Comparison of ENCODE assay signal across 18 cellular contexts in the genomic region with DNA sequence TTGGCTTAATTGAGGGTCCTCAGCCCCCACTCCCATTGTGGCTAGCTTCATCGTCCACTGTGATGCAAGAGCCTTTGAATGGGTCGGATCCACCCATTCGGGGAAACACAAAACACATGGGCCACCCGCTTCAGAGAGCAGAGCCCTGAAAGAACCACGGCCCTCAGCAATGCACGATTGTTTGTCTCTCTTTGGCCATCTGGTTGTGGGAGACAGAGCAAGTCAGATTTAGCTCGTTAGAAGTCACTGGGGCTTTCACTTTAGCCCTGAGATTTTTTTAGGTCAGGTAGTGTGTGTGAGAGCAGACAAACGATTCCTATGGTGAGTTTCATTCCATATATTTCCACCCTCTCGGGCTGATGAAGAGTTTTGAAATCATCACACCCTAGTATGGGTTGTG. TPM values are rescaled to one million over a fixed set of nuclear protein-coding genes. Genes with fewer than 3 reads are reported as not detected.
DNase-seq lines count a peak whose midpoint lies in the region; ATAC-seq, FAIRE-seq and TF ChIP-seq lines count a peak whose summit lies in the region.
"Had no signal": no experiment of that assay in that cellular context is flagged by ENCODE, and none has a peak within 500 bp of the region (broad histone marks: within the 10 kb centered on the region; RNA-seq: fewer than 3 reads in every experiment).

No MANE protein-coding gene starts in this region.

- TF ChIP-seq EP300 in K562 (IDR thresholded peaks at IDR 0.05; ENCODE audit: low read length) (no peak), esophagus muscularis mucosa (IDR thresholded peaks at IDR 0.05) (no peak)

- H3K27ac ChIP-seq in KMS-11 (peak overlapping the region; percentile 94), K562 (ENCODE audit: extremely low read depth, low read depth, low read length) (peak overlapping the region; percentile 32; the same call in 1 of the 3 replicates), mesenchymal stem cell (ENCODE audit: low read length, poor library complexity, severe bottlenecking) (no peak overlapping the region), smooth muscle cell (ENCODE audit: low read depth) (peak overlapping the region; percentile 94), esophagus muscularis mucosa (replicated peaks in 1 of 4) (no peak overlapping the region)
- H3K27ac ChIP-seq: C4-2B had no signal

- H3K23ac ChIP-seq in mesenchymal stem cell (ENCODE audit: low read length in 2 of 2): no peak overlapping the region

- H2BK5ac ChIP-seq in mesenchymal stem cell (ENCODE audit: low read depth, low read length, poor library complexity, severe bottlenecking): no peak overlapping the region

- H3K9me3 Mint-ChIP-seq in activated T-cell treated with anti-CD3 and anti-CD28 coated beads, Interleukin-2, amount 50 U/mL, for 4 hours: no peaks in the 10 kb centered on the region
- H3K9me3 Mint-ChIP-seq: CD4-positive, alpha-beta memory T cell had no signal

- no peak overlapping the region for H3K4ac ChIP-seq in mesenchymal stem cell (ENCODE audit: low read depth in 1 of 2, low read length in 2 of 2)

- DNase-seq in K562 (ENCODE audit: extremely low read depth in 1 of 4, low spot score in 3 of 4) (peak in 1 of 4 experiments; percentile 34), mesenchymal stem cell (no peak), smooth muscle cell (lab: John Stamatoyannopoulos, UW; ENCODE audit: unreplicated experiment) (no peak), HPDE6-E6E7 (ENCODE audit: extremely low spot score) (no peak), NCI-H526 treated with DMSO at 0.1 percent for 48 hours (lab: John Stamatoyannopoulos, UW) (no peak), esophagus muscularis mucosa (ENCODE audit: extremely low spot score) (no peak)
- no peak for DNase-seq in activated T-cell treated with anti-CD3 and anti-CD28 coated beads, Interleukin-2, amount 50 U/mL, for 4 hours
- DNase-seq: BE2C; CD4-positive, alpha-beta memory T cell; DMS79; GOT3; IMR-90 had no signal

- no peaks in the 10 kb centered on the region for H3K79me1 ChIP-seq in mesenchymal stem cell (replicated peaks; ENCODE audit: low read length, poor library complexity, severe bottlenecking)

- H3K36me3 ChIP-seq in KMS-11 (ENCODE audit: insufficient read depth) (no peaks in the 10 kb centered on the region), K562 (ENCODE audit: control insufficient read depth, insufficient read depth, low read length) (no peaks in the 10 kb centered on the region), mesenchymal stem cell (ENCODE audit: control insufficient read depth in 1 of 2, insufficient read depth in 2 of 2, low read depth in 1 of 2, low read length in 2 of 2) (no peaks in the 10 kb centered on the region), smooth muscle cell (ENCODE audit: low read depth) (no peaks in the 10 kb centered on the region), esophagus muscularis mucosa (no peaks in the 10 kb centered on the region)
- H3K36me3 ChIP-seq: BE2C had no signal

- no peak for FAIRE-seq in K562 (lab: Jason Lieb, UNC)
- FAIRE-seq: GM12891 had no signal

- no peak overlapping the region for H3K18ac ChIP-seq in mesenchymal stem cell (ENCODE audit: low read depth in 1 of 2, low read length in 2 of 2)

- no peak overlapping the region for H2BK12ac ChIP-seq in mesenchymal stem cell (ENCODE audit: low read length in 2 of 2)

- no TSS peak for BruUV-seq in K562 (replicated peaks; lab: Mats Ljungman, UMichigan)

- no peaks in the 10 kb centered on the region for H3K79me2 ChIP-seq in KMS-11 (ENCODE audit: insufficient read depth, low read depth)
- no peaks in the 10 kb centered on the region for H3K79me2 ChIP-seq in K562 (ENCODE audit: control insufficient read depth, insufficient read depth, low read length)
- no peaks in the 10 kb centered on the region for H3K79me2 ChIP-seq in smooth muscle cell (ENCODE audit: low read depth)

- H2AFZ ChIP-seq in KMS-11 (ENCODE audit: low read depth): peak overlapping the region; percentile 61
- peak overlapping the region; percentile 75 for H2AFZ ChIP-seq in K562 (ENCODE audit: low read depth, low read length)
- H2AFZ ChIP-seq in mesenchymal stem cell (ENCODE audit: low read depth, low read length): no peak overlapping the region
- no peak overlapping the region for H2AFZ ChIP-seq in smooth muscle cell (ENCODE audit: low read depth)

- H3K9ac ChIP-seq in KMS-11: peak overlapping the region; percentile 77
- no peak overlapping the region; a peak in 1 of 4 replicates for H3K9ac ChIP-seq in K562 (ENCODE audit: insufficient read depth in 1 of 2, low read depth in 2 of 2, low read length in 2 of 2)
- no peak overlapping the region for H3K9ac ChIP-seq in mesenchymal stem cell (ENCODE audit: low read length)
- no peak overlapping the region for H3K9ac ChIP-seq in smooth muscle cell (ENCODE audit: low read depth)

- no peaks in the 10 kb centered on the region for H4K20me1 ChIP-seq in KMS-11 (ENCODE audit: insufficient read depth)
- no peaks in the 10 kb centered on the region for H4K20me1 ChIP-seq in K562 (replicated peaks; ENCODE audit: control insufficient read depth, insufficient read depth, low read length)
- no peaks in the 10 kb centered on the region for H4K20me1 ChIP-seq in smooth muscle cell (ENCODE audit: low read depth)

- H3K27me3 Mint-ChIP-seq in activated T-cell treated with anti-CD3 and anti-CD28 coated beads, Interleukin-2, amount 50 U/mL, for 4 hours (ENCODE audit: low read depth): peaks cover 17% of the 10 kb centered on the region

- H3K4me1 ChIP-seq in KMS-11 (ENCODE audit: low read depth, poor library complexity, severe bottlenecking): peaks cover 48% of the 10 kb centered on the region
- H3K4me1 ChIP-seq in K562 (replicated peaks in 1 of 2; ENCODE audit: control insufficient read depth in 2 of 2, insufficient read depth in 2 of 2, low read length in 2 of 2): peaks cover 45 to 61% of the 10 kb centered on the region in 2 experiments
- no peaks in the 10 kb centered on the region for H3K4me1 ChIP-seq in mesenchymal stem cell (ENCODE audit: control insufficient read depth, insufficient read depth, low read depth, low read length)
- peaks cover 29% of the 10 kb centered on the region for H3K4me1 ChIP-seq in smooth muscle cell (ENCODE audit: low read depth)
- no peaks in the 10 kb centered on the region for H3K4me1 ChIP-seq in esophagus muscularis mucosa
- H3K4me1 ChIP-seq: BE2C had no signal

- TF ChIP-seq CTCF in KMS-11 (conservative IDR thresholded peaks at IDR 0.05; ENCODE audit: low read depth, low read length): no peak
- no peak for TF ChIP-seq CTCF in K562 (IDR thresholded peaks at IDR 0.05 in 2 of 3, conservative IDR thresholded peaks at IDR 0.05 in 1 of 3; ENCODE audit: insufficient read depth in 2 of 3, low read depth in 1 of 3, low read length in 3 of 3)
- no peak for TF ChIP-seq CTCF in smooth muscle cell (IDR thresholded peaks at IDR 0.05; ENCODE audit: borderline replicate concordance, insufficient read depth, poor library complexity, severe bottlenecking)
- no peak for TF ChIP-seq CTCF in esophagus muscularis mucosa (IDR thresholded peaks at IDR 0.05)

- no peak overlapping the region for H3K4me3 Mint-ChIP-seq in activated T-cell treated with anti-CD3 and anti-CD28 coated beads, Interleukin-2, amount 50 U/mL, for 4 hours
- H3K4me3 Mint-ChIP-seq: CD4-positive, alpha-beta memory T cell had no signal

- no peak for TF ChIP-seq RAD21 in K562 (CRISPR knock-in tag; conservative IDR thresholded peaks at IDR 0.05 in 1 of 2, IDR thresholded peaks at IDR 0.05 in 1 of 2)

- H4K8ac ChIP-seq in mesenchymal stem cell (ENCODE audit: low read length): no peak overlapping the region

- TF ChIP-seq POLR2A in K562 (conservative IDR thresholded peaks at IDR 0.05) (no peak), esophagus muscularis mucosa (IDR thresholded peaks at IDR 0.05; ENCODE audit: low read depth) (no peak)

- in situ Hi-C loops in K562 (cut with MboI): no loop called here

- H3K36me3 Mint-ChIP-seq in activated T-cell treated with anti-CD3 and anti-CD28 coated beads, Interleukin-2, amount 50 U/mL, for 4 hours (ENCODE audit: insufficient read depth): no peaks in the 10 kb centered on the region
- H3K36me3 Mint-ChIP-seq: CD4-positive, alpha-beta memory T cell had no signal

- peak overlapping the region; percentile 75 for H3K4me2 ChIP-seq in KMS-11
- no peak overlapping the region for H3K4me2 ChIP-seq in K562 (ENCODE audit: insufficient read depth, low read length)
- no peak overlapping the region for H3K4me2 ChIP-seq in mesenchymal stem cell (ENCODE audit: low read length, poor library complexity, severe bottlenecking)
- H3K4me2 ChIP-seq in smooth muscle cell: peak overlapping the region; percentile 81

- no peak overlapping the region for H3K14ac ChIP-seq in mesenchymal stem cell (ENCODE audit: low read length in 2 of 2)

- no peaks in the 10 kb centered on the region for H3K4me1 Mint-ChIP-seq in activated T-cell treated with anti-CD3 and anti-CD28 coated beads, Interleukin-2, amount 50 U/mL, for 4 hours (ENCODE audit: low read depth)
- H3K4me1 Mint-ChIP-seq: CD4-positive, alpha-beta memory T cell had no signal

- peak overlapping the region; percentile 53 for H4K91ac ChIP-seq in mesenchymal stem cell (ENCODE audit: low read length)

- no peak overlapping the region for H2AK5ac ChIP-seq in mesenchymal stem cell (ENCODE audit: low read length, severe bottlenecking)

- no peaks in the 10 kb centered on the region for H3K9me3 ChIP-seq in K562 (replicated peaks; ENCODE audit: control insufficient read depth, insufficient read depth, low read depth, low read length)
- no peaks in the 10 kb centered on the region for H3K9me3 ChIP-seq in mesenchymal stem cell (ENCODE audit: control insufficient read depth, low read length)
- H3K9me3 ChIP-seq in smooth muscle cell (replicated peaks; ENCODE audit: low read depth): no peaks in the 10 kb centered on the region
- H3K9me3 ChIP-seq in esophagus muscularis mucosa: no peaks in the 10 kb centered on the region
- H3K9me3 ChIP-seq: BE2C had no signal

- no peaks in the 10 kb centered on the region for H3K9me1 ChIP-seq in K562 (ENCODE audit: control insufficient read depth, insufficient read depth, low read length)

- intact Hi-C loops in K562 (cut with micrococcal nuclease) (no loop called here), esophagus muscularis mucosa (cut with DNase I) (no loop called here)

- POLR2A ChIA-PET in K562 (lab: Yijun Ruan, JAX): interaction anchor here (1.0 to 2.5 kb wide), 4 partner anchors 11 to 176 kb away, joined by 3 to 21 read pairs (median 8); a partner anchor contains a TSS

- CTCF ChIA-PET in K562 (lab: Yijun Ruan, JAX; ENCODE audit: low intra/inter-chr PET ratio): no interaction called here

- 42% methylated on average over 9 of the region's 9 CpGs for WGBS in K562 (ENCODE audit: insufficient coverage, low coverage, missing lambda C conversion rate)
- 89% methylated on average over 9 of the region's 9 CpGs for WGBS in mesenchymal stem cell
- WGBS in smooth muscle cell (ENCODE audit: low lambda C conversion rate): 58% methylated on average over 9 of the region's 9 CpGs
- 91% methylated on average over 9 of the region's 9 CpGs for WGBS in esophagus muscularis mucosa

- H2BK120ac ChIP-seq in mesenchymal stem cell (ENCODE audit: low read depth, low read length): peak overlapping the region; percentile 5

- H2BK15ac ChIP-seq in mesenchymal stem cell (ENCODE audit: low read depth, poor library complexity, severe bottlenecking): no peak overlapping the region

- ATAC-seq in K562: peak; percentile 15; the same call in 2 of the 3 replicates
- ATAC-seq in activated T-cell treated with anti-CD3 and anti-CD28 coated beads, Interleukin-2, amount 50 U/mL, for 4 hours: no peak
- ATAC-seq: HCT116 had no signal

- H3K4me3 ChIP-seq in KMS-11 (IDR thresholded peaks at IDR 0.05; ENCODE audit: insufficient read depth, low read depth, low read length): no peak overlapping the region
- H3K4me3 ChIP-seq in K562: no peak overlapping the region
- no peak overlapping the region for H3K4me3 ChIP-seq in mesenchymal stem cell (ENCODE audit: insufficient read depth in 1 of 2, low read depth in 1 of 2, low read length in 2 of 2)
- H3K4me3 ChIP-seq in smooth muscle cell: no peak overlapping the region
- H3K4me3 ChIP-seq in esophagus muscularis mucosa: no peak overlapping the region

- peaks cover 21% of the 10 kb centered on the region for H3F3A ChIP-seq in smooth muscle cell (ENCODE audit: low read depth)

- H3K27me3 ChIP-seq in KMS-11 (ENCODE audit: insufficient read depth, low read depth): no peaks in the 10 kb centered on the region
- H3K27me3 ChIP-seq in K562 (ENCODE audit: control insufficient read depth in 2 of 2, insufficient read depth in 2 of 2, low read length in 2 of 2): no peaks in the 10 kb centered on the region
- peaks cover 15 to 22% of the 10 kb centered on the region in 2 experiments for H3K27me3 ChIP-seq in mesenchymal stem cell (ENCODE audit: control insufficient read depth in 1 of 2, insufficient read depth in 1 of 2, low read length in 2 of 2)
- H3K27me3 ChIP-seq in smooth muscle cell (ENCODE audit: low read depth): no peaks in the 10 kb centered on the region
- H3K27me3 ChIP-seq in esophagus muscularis mucosa: no peaks in the 10 kb centered on the region

RNA-seq across cellular contexts. Expression of a gene that starts 12.9 kb away (rescaled TPM):
- total RNA-seq in K562 (2011; cell fraction: chromatin; rRNA removed; ENCODE audit: low replicate concordance): 5.0 and 10.1 TPM in 2 replicates
- total RNA-seq in K562 (2011; cell fraction: nucleolus; rRNA removed): 5.9 and 9.3 TPM in 2 replicates
- 6.6 and 7.6 TPM in 2 replicates for total RNA-seq in K562 (2011; cell fraction: nucleoplasm; rRNA removed)
- total RNA-seq in K562 (2014; rRNA removed) (3.5 and 3.9 TPM in 2 replicates), K562 (2014; rRNA removed; fragmentation: Illumina TruSeq; extraction: Trizol) (2.0 and 2.3 TPM in 2 replicates), K562 (2015; rRNA removed; fragmentation: Illumina TruSeq; extraction: Trizol) (3.0 and 3.2 TPM in 2 replicates), K562 (2021) (4.9 and 5.1 TPM in 2 replicates), smooth muscle cell (222 and 313 TPM in 2 replicates), esophagus muscularis mucosa (100 to 1,000 TPM; 134 to 256 (median 145) TPM)
- polyA plus RNA-seq in K562 (2011; rRNA removed) (0.72 and 1.7 TPM in 2 replicates), K562 (2014; fragmentation: Illumina TruSeq; extraction: Trizol) (3.2 TPM in 2 replicates), K562 (2014; fragmentation: Nextera tagmentation; extraction: Ambion mirVana) (under 1 TPM; 0.46 to 0.68 TPM), K562 (2014; rRNA removed) (2.6 TPM in 2 replicates), smooth muscle cell (167 and 293 TPM in 2 replicates)
- 0.96 and 2.9 TPM in 2 replicates for polyA plus RNA-seq in K562 (2011; cell fraction: cytosol; rRNA removed)
- polyA plus RNA-seq in K562 (2011; cell fraction: nucleus; rRNA removed): 1.2 and 2.8 TPM in 2 replicates
- polyA plus RNA-seq in K562 (2012): 5.8 and 27.6 TPM in 2 replicates
- 0.87 and 2.1 TPM in 2 replicates for polyA minus RNA-seq in K562 (2011; rRNA and poly(A)+ RNA removed)
- 2.7 and 5.7 TPM in 2 replicates for polyA minus RNA-seq in K562 (2011; cell fraction: cytosol; rRNA and poly(A)+ RNA removed)
- polyA minus RNA-seq in K562 (2011; cell fraction: nucleus; rRNA and poly(A)+ RNA removed): 1.1 and 1.5 TPM in 2 replicates
- 4.3 TPM for polyA plus RNA-seq in mesenchymal stem cell (2013, experiment 1 of 2)
- 4.2 TPM for polyA plus RNA-seq in mesenchymal stem cell (2013, experiment 2 of 2)
- total RNA-seq in activated T-cell treated with anti-CD3 and anti-CD28 coated beads, Interleukin-2, amount 50 U/mL, for 4 hours: under 1 TPM; 0.05 to 0.16 (median 0.10) TPM
- total RNA-seq: CD4-positive, alpha-beta memory T cell; G401; HT-29 had no signal
- polyA plus RNA-seq: CD4-positive, alpha-beta memory T cell had no signal

Comparison
In these comparisons a context has a peak if more than half of its experiments do, and no peak if none do; other contexts are left out.
1. H2AFZ ChIP-seq: peak in KMS-11 (single experiment) and K562 (single experiment); none in mesenchymal stem cell (single experiment) and smooth muscle cell (single experiment).
2. H3K27ac ChIP-seq: peak in KMS-11 (single experiment), K562 (single experiment) and smooth muscle cell (single experiment); none in mesenchymal stem cell (single experiment) and esophagus muscularis mucosa (0 of 4).
3. H3K4me2 ChIP-seq: peak in KMS-11 (single experiment) and smooth muscle cell (single experiment); none in K562 (single experiment) and mesenchymal stem cell (single experiment).
4. RNA of a gene that starts 12.9 kb away (total RNA-seq): 222 to 313 TPM in smooth muscle cell and 134 to 256 TPM in esophagus muscularis mucosa; 2.0 to 10.1 TPM in K562 and 0.05 to 0.16 TPM in activated T-cell treated with anti-CD3 and anti-CD28 coated beads, Interleukin-2, amount 50 U/mL, for 4 hours; every median in the first group is over 10 times any median in the second.